ENCODE assay signal across 8 cellular contexts in the genomic region with DNA sequence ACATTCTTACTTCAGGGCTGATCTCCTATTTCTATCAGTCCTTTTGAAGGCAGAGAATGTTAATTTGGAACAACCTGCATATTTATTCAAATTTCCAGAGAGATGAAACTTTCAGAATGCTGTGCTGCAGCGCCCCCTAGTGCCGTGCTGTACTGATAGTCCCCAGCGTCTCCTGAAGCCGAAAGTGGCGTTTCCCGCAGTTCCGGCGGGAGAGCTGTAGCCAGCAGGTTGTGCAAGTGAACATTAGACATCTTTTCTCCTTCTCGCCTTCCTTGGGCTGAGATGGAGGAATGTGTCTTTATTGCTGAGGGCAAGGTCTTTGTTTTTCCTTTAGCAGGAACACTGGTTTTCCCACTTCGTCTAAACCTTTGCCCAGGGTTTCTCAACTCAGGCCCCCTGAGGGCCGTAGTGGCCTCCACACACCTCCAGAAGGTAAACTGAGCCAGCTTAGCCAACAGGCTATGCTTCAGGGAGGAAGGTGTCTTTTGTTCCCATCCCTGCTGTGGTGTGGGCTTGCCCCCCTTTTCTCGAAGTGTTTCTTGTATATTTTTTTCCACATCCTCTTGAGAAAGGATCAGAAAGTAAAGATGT. TPM values are rescaled to one million over a fixed set of nuclear protein-coding genes. Genes with fewer than 3 reads are reported as not detected.
DNase-seq lines count a peak whose midpoint lies in the region; ATAC-seq and TF ChIP-seq lines count a peak whose summit lies in the region.

No MANE protein-coding gene starts in this region.

- H2AFZ ChIP-seq in hepatocyte, result no peak overlapping the region

- H3K9ac ChIP-seq in BLaER1, result peak overlapping the region; percentile 67

- H3K27ac ChIP-seq in BLaER1 (peak overlapping the region; percentile 66), hepatocyte (peak overlapping the region; percentile 89)

- peak overlapping the region; percentile 54 for H3K4me3 ChIP-seq in BLaER1
- H3K4me3 ChIP-seq in astrocyte of the cerebellum (ENCODE audit: low read depth, low read length), result no peak overlapping the region
- no peak overlapping the region for H3K4me3 ChIP-seq in hepatocyte

- H3K36me3 ChIP-seq in BLaER1 (peaks cover 13% of the 10 kb centered on the region), hepatocyte (replicated peaks; ENCODE audit: insufficient read depth, low read depth) (no peaks in the 10 kb centered on the region)

- H3K9me2 ChIP-seq in hepatocyte (replicated peaks; ENCODE audit: insufficient read depth), result no peaks in the 10 kb centered on the region

- H3K79me2 ChIP-seq in hepatocyte, result peaks cover 88% of the 10 kb centered on the region

- in situ Hi-C loops in astrocyte of the cerebellum (cut with HindIII; ENCODE audit: low sequenced_read_pairs), result loop anchor here (25.0 kb wide), 1 partner anchor 214 kb away; a partner anchor contains a TSS

- H4K20me1 ChIP-seq in BLaER1 (peaks cover 100% of the 10 kb centered on the region), hepatocyte (ENCODE audit: insufficient read depth, poor library complexity, severe bottlenecking) (peaks cover 42% of the 10 kb centered on the region)

- peak; percentile 91 for TF ChIP-seq CTCF in astrocyte of the cerebellum (IDR thresholded peaks at IDR 0.05; ENCODE audit: low read depth, low read length, missing control alignments)
- TF ChIP-seq CTCF in hepatocyte (IDR thresholded peaks at IDR 0.05; ENCODE audit: poor library complexity), result peak; percentile 99

- 14% methylated on average over 12 of the region's 12 CpGs for WGBS in hepatocyte (ENCODE audit: low lambda C conversion rate, missing lambda C conversion rate)

- DNase-seq in NCI-H128 (lab: John Stamatoyannopoulos, UW; ENCODE audit: unreplicated experiment) (peak; percentile 51), T-helper 9 cell (peak; percentile 89), astrocyte of the cerebellum (ENCODE audit: low read depth) (peak; percentile 79), hepatocyte (ENCODE audit: low spot score) (peak; percentile 95), renal cortical epithelial cell (ENCODE audit: low read depth) (peak; percentile 78)

- H3K4me2 ChIP-seq in BLaER1 (peak overlapping the region; percentile 96), hepatocyte (peak overlapping the region; percentile 65)

- H3K4me1 ChIP-seq in BLaER1, result peaks cover 91% of the 10 kb centered on the region
- H3K4me1 ChIP-seq in hepatocyte (ENCODE audit: insufficient read depth), result peaks cover 53% of the 10 kb centered on the region

- H3K27me3 ChIP-seq in BLaER1, result no peaks in the 10 kb centered on the region
- no peaks in the 10 kb centered on the region for H3K27me3 ChIP-seq in hepatocyte

- H3K9me3 ChIP-seq in BLaER1 (no peaks in the 10 kb centered on the region), hepatocyte (ENCODE audit: low read depth) (no peaks in the 10 kb centered on the region)

- peak; percentile 7 for ATAC-seq in GM19463 (IDR thresholded peaks at IDR 0.05; ENCODE audit: unreplicated experiment)
- no peak for ATAC-seq in GM19035 (IDR thresholded peaks at IDR 0.05; ENCODE audit: unreplicated experiment)

RNA-seq across cellular contexts. Expression of a gene that starts 26.4 kb away (rescaled TPM):
- total RNA-seq in hepatocyte (50.3 and 53.1 TPM in 2 replicates), renal cortical epithelial cell (39.6 and 86.7 TPM in 2 replicates)
- 54.8 and 62.4 TPM in 2 replicates for polyA plus RNA-seq in hepatocyte
